ENCODE assay signal across 8 cellular contexts in the genomic region with DNA sequence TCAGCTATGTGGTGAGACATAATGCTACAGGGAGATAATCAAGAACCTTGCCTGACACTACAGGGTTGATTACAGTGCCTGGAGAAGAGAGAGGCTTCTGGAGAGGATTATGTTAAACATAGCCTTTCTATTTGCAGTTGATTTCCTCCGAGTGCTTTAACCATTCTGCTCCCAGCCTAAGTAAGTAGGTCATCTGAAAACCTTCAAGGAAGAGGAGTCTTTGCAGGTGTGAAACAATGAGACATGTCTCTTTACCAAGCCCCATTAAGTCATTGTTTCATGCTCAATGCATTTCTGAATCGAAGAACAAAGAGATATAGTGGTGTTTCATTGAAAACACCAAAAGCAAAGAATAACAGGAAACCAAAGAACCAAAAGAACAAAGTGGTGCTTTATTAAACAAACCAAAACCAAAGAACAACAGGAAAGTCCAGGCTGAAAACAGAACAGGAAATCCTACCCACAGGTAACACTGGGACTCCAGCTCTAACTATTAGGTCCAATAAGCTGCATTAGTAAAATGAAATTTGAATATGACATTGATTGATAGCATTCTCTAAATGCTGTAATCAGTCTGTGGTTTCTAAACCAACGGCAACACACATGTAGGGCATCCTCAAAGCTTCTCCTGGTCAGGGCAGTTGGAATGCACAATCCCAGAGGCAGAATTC.
DNase-seq lines count a peak whose midpoint lies in the region; ATAC-seq, FAIRE-seq and TF ChIP-seq lines count a peak whose summit lies in the region.

No MANE protein-coding gene starts in this region.

- FAIRE-seq in astrocyte (lab: Jason Lieb, UNC) = no peak

- intact Hi-C loops in activated CD4-positive, alpha-beta T cell treated with anti-CD3 and anti-CD28 coated beads for 36 hours (cut with DNase I, micrococcal nuclease) = no loop called here

- no peak for ATAC-seq in activated CD4-positive, alpha-beta T cell treated with anti-CD3 and anti-CD28 coated beads for 36 hours
- peak; percentile 85 for ATAC-seq in HG03460 (IDR thresholded peaks at IDR 0.05; ENCODE audit: unreplicated experiment)

- H3K79me2 ChIP-seq in astrocyte (ENCODE audit: insufficient read depth, low read length) = no peaks in the 10 kb centered on the region

- no peaks in the 10 kb centered on the region for H3K27me3 Mint-ChIP-seq in activated CD4-positive, alpha-beta T cell treated with anti-CD3 and anti-CD28 coated beads, Interleukin-2, amount 10 ng/mL, durations not matched to agents 7 days and 5 days
- H3K27me3 Mint-ChIP-seq in activated CD4-positive, alpha-beta T cell treated with anti-CD3 and anti-CD28 coated beads for 36 hours = no peaks in the 10 kb centered on the region
- peaks cover 4% of the 10 kb centered on the region for H3K27me3 Mint-ChIP-seq in astrocyte (ENCODE audit: low read depth, unreplicated experiment)

- CTCF ChIA-PET in activated CD4-positive, alpha-beta T cell treated with anti-CD3 and anti-CD28 coated beads, Interleukin-2, amount 10 ng/mL, durations not matched to agents 7 days and 5 days (lab: Charles Lee) = no interaction called here
- CTCF ChIA-PET in activated CD4-positive, alpha-beta T cell treated with anti-CD3 and anti-CD28 coated beads for 36 hours (lab: Charles Lee) = no interaction called here

- POLR2A ChIA-PET in activated CD4-positive, alpha-beta T cell treated with anti-CD3 and anti-CD28 coated beads, Interleukin-2, amount 10 ng/mL, durations not matched to agents 7 days and 5 days (lab: Charles Lee) = no interaction called here
- POLR2A ChIA-PET in activated CD4-positive, alpha-beta T cell treated with anti-CD3 and anti-CD28 coated beads for 36 hours (lab: Charles Lee) = interaction anchor here (0.5 kb wide), 1 partner anchor 25 kb away, joined by 5 read pairs; no protein-coding TSS in a partner anchor

- H3K36me3 Mint-ChIP-seq in activated CD4-positive, alpha-beta T cell treated with anti-CD3 and anti-CD28 coated beads, Interleukin-2, amount 10 ng/mL, durations not matched to agents 7 days and 5 days (ENCODE audit: low read depth) = no peaks in the 10 kb centered on the region
- no peaks in the 10 kb centered on the region for H3K36me3 Mint-ChIP-seq in activated CD4-positive, alpha-beta T cell treated with anti-CD3 and anti-CD28 coated beads for 36 hours (ENCODE audit: low read depth)
- H3K36me3 Mint-ChIP-seq in astrocyte (ENCODE audit: low read depth, unreplicated experiment) = no peaks in the 10 kb centered on the region

- H3K27ac Mint-ChIP-seq in activated CD4-positive, alpha-beta T cell treated with anti-CD3 and anti-CD28 coated beads, Interleukin-2, amount 10 ng/mL, durations not matched to agents 7 days and 5 days = peak overlapping the region; percentile 78
- no peak overlapping the region for H3K27ac Mint-ChIP-seq in activated CD4-positive, alpha-beta T cell treated with anti-CD3 and anti-CD28 coated beads for 36 hours
- no peak overlapping the region for H3K27ac Mint-ChIP-seq in astrocyte (ENCODE audit: unreplicated experiment)

- H3K27me3 ChIP-seq in astrocyte (ENCODE audit: insufficient read depth, low read length) (peaks cover 8% of the 10 kb centered on the region), stomach smooth muscle (ENCODE audit: control insufficient read depth in 1 of 2, insufficient read depth in 2 of 2, low read length in 2 of 2) (no peaks in the 10 kb centered on the region)

- H3K4me1 ChIP-seq in astrocyte (ENCODE audit: insufficient read depth, low read length) (peaks cover 6% of the 10 kb centered on the region), stomach smooth muscle (ENCODE audit: control insufficient read depth, insufficient read depth, low read length) (peaks cover 10% of the 10 kb centered on the region)

- no peak overlapping the region for H3K4me2 ChIP-seq in astrocyte (ENCODE audit: low read length)

- no peak for DNase-seq in activated CD4-positive, alpha-beta T cell treated with anti-CD3 and anti-CD28 coated beads, Interleukin-2, amount 10 ng/mL, durations not matched to agents 7 days and 5 days
- DNase-seq in activated CD4-positive, alpha-beta T cell treated with anti-CD3 and anti-CD28 coated beads for 36 hours = no peak
- DNase-seq in astrocyte (ENCODE audit: low read depth) (peak; percentile 30), cortex of kidney (lab: John Stamatoyannopoulos, UW) (no peak), COLO829 (ENCODE audit: low spot score) (no peak)
- DNase-seq in stimulated activated naive CD4-positive, alpha-beta T cell (lab: John Stamatoyannopoulos, UW) = no peak

- H3K36me3 ChIP-seq in astrocyte (ENCODE audit: insufficient read depth, low read length) (no peaks in the 10 kb centered on the region), stomach smooth muscle (ENCODE audit: control insufficient read depth in 2 of 2, insufficient read depth in 2 of 2, low read length in 2 of 2) (no peaks in the 10 kb centered on the region)

- TF ChIP-seq CTCF in astrocyte (IDR thresholded peaks at IDR 0.05; ENCODE audit: insufficient read depth, low read depth, low read length) = no peak

- no peaks in the 10 kb centered on the region for H3K9me3 ChIP-seq in astrocyte (ENCODE audit: insufficient read depth, low read depth, low read length)
- no peaks in the 10 kb centered on the region for H3K9me3 ChIP-seq in stomach smooth muscle (ENCODE audit: control insufficient read depth in 2 of 2, low read length in 2 of 2)

- H4K20me1 ChIP-seq in astrocyte (ENCODE audit: insufficient read depth, low read length) = no peaks in the 10 kb centered on the region

- no peak overlapping the region for H3K4me3 Mint-ChIP-seq in activated CD4-positive, alpha-beta T cell treated with anti-CD3 and anti-CD28 coated beads, Interleukin-2, amount 10 ng/mL, durations not matched to agents 7 days and 5 days
- no peak overlapping the region for H3K4me3 Mint-ChIP-seq in activated CD4-positive, alpha-beta T cell treated with anti-CD3 and anti-CD28 coated beads for 36 hours
- no peak overlapping the region for H3K4me3 Mint-ChIP-seq in astrocyte (ENCODE audit: unreplicated experiment)

- peaks cover 21% of the 10 kb centered on the region for H3K4me1 Mint-ChIP-seq in activated CD4-positive, alpha-beta T cell treated with anti-CD3 and anti-CD28 coated beads, Interleukin-2, amount 10 ng/mL, durations not matched to agents 7 days and 5 days
- peaks cover 16% of the 10 kb centered on the region for H3K4me1 Mint-ChIP-seq in activated CD4-positive, alpha-beta T cell treated with anti-CD3 and anti-CD28 coated beads for 36 hours
- peaks cover 9% of the 10 kb centered on the region for H3K4me1 Mint-ChIP-seq in astrocyte (ENCODE audit: low read depth, unreplicated experiment)

- H2AFZ ChIP-seq in astrocyte (ENCODE audit: low read depth, low read length) = no peak overlapping the region

- H3K27ac ChIP-seq in astrocyte (ENCODE audit: low read depth, low read length) (no peak overlapping the region), stomach smooth muscle (ENCODE audit: low read length) (peak overlapping the region; percentile 1)

- H3K9me3 Mint-ChIP-seq in activated CD4-positive, alpha-beta T cell treated with anti-CD3 and anti-CD28 coated beads, Interleukin-2, amount 10 ng/mL, durations not matched to agents 7 days and 5 days = peaks cover 1% of the 10 kb centered on the region
- no peaks in the 10 kb centered on the region for H3K9me3 Mint-ChIP-seq in activated CD4-positive, alpha-beta T cell treated with anti-CD3 and anti-CD28 coated beads for 36 hours (ENCODE audit: low read depth)
- H3K9me3 Mint-ChIP-seq in astrocyte (ENCODE audit: unreplicated experiment) = no peaks in the 10 kb centered on the region

- H3K4me3 ChIP-seq in astrocyte (ENCODE audit: insufficient read depth, low read depth, low read length) (no peak overlapping the region), stomach smooth muscle (ENCODE audit: low read length in 2 of 2) (no peak overlapping the region)

- H3K9ac ChIP-seq in astrocyte (ENCODE audit: low read length) (no peak overlapping the region), stomach smooth muscle (ENCODE audit: low read length in 2 of 2) (no peak overlapping the region)
